8 cellular contexts compared by ENCODE assay signal in the genomic region with DNA sequence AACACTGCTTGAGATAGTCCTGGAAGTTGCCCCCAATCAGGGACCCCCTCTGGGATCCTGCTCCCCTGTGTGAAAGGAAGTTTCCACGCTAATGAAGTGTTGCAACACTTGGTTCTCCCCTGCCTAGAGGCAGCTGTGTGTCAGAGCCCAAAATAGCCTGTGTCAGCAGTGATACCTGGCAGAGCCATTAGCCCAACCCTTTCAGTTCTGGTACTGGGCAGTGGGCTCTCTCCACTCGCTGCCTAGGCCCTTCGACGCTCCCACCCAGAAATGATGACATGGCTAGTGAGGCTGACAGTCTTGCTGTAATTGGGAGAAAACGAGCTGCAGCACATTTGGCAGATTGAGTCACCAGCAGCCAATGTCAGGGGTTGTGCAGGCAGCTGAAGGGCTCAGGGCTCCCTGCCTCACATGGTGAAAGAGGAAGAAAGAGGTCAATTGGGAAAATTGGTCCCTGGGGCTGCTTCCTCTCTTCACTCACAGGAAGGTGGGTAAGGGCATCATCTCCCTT. TPM values are rescaled to one million over a fixed set of nuclear protein-coding genes. Genes with fewer than 3 reads are reported as not detected.
DNase-seq lines count a peak whose midpoint lies in the region; ATAC-seq and TF ChIP-seq lines count a peak whose summit lies in the region.

No MANE protein-coding gene starts in this region.

- no peaks in the 10 kb centered on the region for H3K27me3 ChIP-seq in thoracic aorta (replicated peaks; ENCODE audit: insufficient read depth)

- ATAC-seq in activated CD8-positive, alpha-beta T cell treated with anti-CD3 and anti-CD28 coated beads for 36 hours, result no peak
- ATAC-seq in left ventricle myocardium superior, result peak; percentile 66
- ATAC-seq in thoracic aorta (ENCODE audit: insufficient number of reproducible peaks, low FRiP score, low read depth), result no peak
- ATAC-seq in GM21423 (IDR thresholded peaks at IDR 0.05; ENCODE audit: unreplicated experiment), result no peak

- intact Hi-C loops in activated CD8-positive, alpha-beta T cell treated with anti-CD3 and anti-CD28 coated beads for 36 hours (cut with micrococcal nuclease), result no loop called here
- intact Hi-C loops in left ventricle myocardium superior (cut with micrococcal nuclease), result no loop called here

- TF ChIP-seq CTCF in activated CD8-positive, alpha-beta T cell treated with anti-CD3 and anti-CD28 coated beads for 36 hours (IDR thresholded peaks at IDR 0.05), result no peak
- no peak for TF ChIP-seq CTCF in thoracic aorta (IDR thresholded peaks at IDR 0.05)

- peak overlapping the region; percentile 94 for H3K4me3 Mint-ChIP-seq in T-helper 2 cell treated with Interferon-gamma antibody and Interleukin-4, amounts not matched to agents 5 μg/mL and 100 μg/mL, for 36 hours
- H3K4me3 Mint-ChIP-seq in activated CD8-positive, alpha-beta T cell treated with anti-CD3 and anti-CD28 coated beads for 36 hours, result peak overlapping the region; percentile 95

- CTCF ChIA-PET in activated CD8-positive, alpha-beta T cell treated with anti-CD3 and anti-CD28 coated beads for 36 hours (lab: Charles Lee), result interaction anchor here (1.0 to 3.7 kb wide), 8 partner anchors 10 to 135 kb away, joined by 3 to 28 read pairs (median 4); partner anchors contain the start of genes LBHD1, STX5, TMEM179B and UQCC3

- H3K4me3 ChIP-seq in thoracic aorta, result peak overlapping the region; percentile 98

- peaks cover 20% of the 10 kb centered on the region for H3K4me1 Mint-ChIP-seq in T-helper 2 cell treated with Interferon-gamma antibody and Interleukin-4, amounts not matched to agents 5 μg/mL and 100 μg/mL, for 36 hours (ENCODE audit: low read depth)
- H3K4me1 Mint-ChIP-seq in activated CD8-positive, alpha-beta T cell treated with anti-CD3 and anti-CD28 coated beads for 36 hours (ENCODE audit: low read depth), result peaks cover 33% of the 10 kb centered on the region

- peak overlapping the region; percentile 99 for H3K27ac Mint-ChIP-seq in T-helper 2 cell treated with Interferon-gamma antibody and Interleukin-4, amounts not matched to agents 5 μg/mL and 100 μg/mL, for 36 hours
- H3K27ac Mint-ChIP-seq in activated CD8-positive, alpha-beta T cell treated with anti-CD3 and anti-CD28 coated beads for 36 hours, result peak overlapping the region; percentile 98

- peaks cover 14% of the 10 kb centered on the region for H3K36me3 ChIP-seq in thoracic aorta

- H3K27me3 Mint-ChIP-seq in T-helper 2 cell treated with Interferon-gamma antibody and Interleukin-4, amounts not matched to agents 5 μg/mL and 100 μg/mL, for 36 hours (ENCODE audit: low read depth), result no peaks in the 10 kb centered on the region
- no peaks in the 10 kb centered on the region for H3K27me3 Mint-ChIP-seq in activated CD8-positive, alpha-beta T cell treated with anti-CD3 and anti-CD28 coated beads for 36 hours

- no peaks in the 10 kb centered on the region for H3K9me3 ChIP-seq in thoracic aorta

- peak overlapping the region; percentile 86 to 94 for H3K27ac ChIP-seq in thoracic aorta

- DNase-seq in T-helper 2 cell treated with Interferon-gamma antibody and Interleukin-4, amounts not matched to agents 5 μg/mL and 100 μg/mL, for 36 hours (ENCODE audit: low spot score), result no peak
- DNase-seq in T-helper 2 cell, result no peak
- no peak for DNase-seq in activated CD8-positive, alpha-beta T cell treated with anti-CD3 and anti-CD28 coated beads for 36 hours
- DNase-seq in left ventricle myocardium superior, result no peak
- DNase-seq in thoracic aorta (ENCODE audit: low spot score), result no peak
- DNase-seq in NCI-H1694 (lab: John Stamatoyannopoulos, UW), result no peak
- no peak for DNase-seq in mucosa of gallbladder (ENCODE audit: low spot score)

- POLR2A ChIA-PET in activated CD8-positive, alpha-beta T cell treated with anti-CD3 and anti-CD28 coated beads for 36 hours (lab: Charles Lee), result interaction anchor here (0.6 to 9.6 kb wide), 23 partner anchors 8 to 135 kb away, joined by 3 to 228 read pairs (median 7); partner anchors contain the start of genes LBHD1, SLC3A2, STX5 and TEX54

- no peaks in the 10 kb centered on the region for H3K9me3 Mint-ChIP-seq in T-helper 2 cell treated with Interferon-gamma antibody and Interleukin-4, amounts not matched to agents 5 μg/mL and 100 μg/mL, for 36 hours
- no peaks in the 10 kb centered on the region for H3K9me3 Mint-ChIP-seq in activated CD8-positive, alpha-beta T cell treated with anti-CD3 and anti-CD28 coated beads for 36 hours

- H3K4me1 ChIP-seq in thoracic aorta (ENCODE audit: control insufficient read depth in 1 of 2, low read depth in 2 of 2), result peaks cover 13 to 28% of the 10 kb centered on the region in 2 donors

- H3K36me3 Mint-ChIP-seq in T-helper 2 cell treated with Interferon-gamma antibody and Interleukin-4, amounts not matched to agents 5 μg/mL and 100 μg/mL, for 36 hours (ENCODE audit: low read depth), result peaks cover 31% of the 10 kb centered on the region
- peaks cover 29% of the 10 kb centered on the region for H3K36me3 Mint-ChIP-seq in activated CD8-positive, alpha-beta T cell treated with anti-CD3 and anti-CD28 coated beads for 36 hours (ENCODE audit: low read depth)

RNA-seq across cellular contexts. Expression of gene NXF1, which starts 1.4 kb away (rescaled TPM):
- total RNA-seq in activated CD8-positive, alpha-beta T cell treated with anti-CD3 and anti-CD28 coated beads for 36 hours, result 10 to 100 TPM; 80.9 to 90.0 TPM
- total RNA-seq in left ventricle myocardium superior, result 49.6 TPM
- total RNA-seq in thoracic aorta, result 100 to 1,000 TPM in 1 of 2 donors, 10 to 100 TPM in 1; 82.9 to 109 TPM
- 85.7 TPM for total RNA-seq in mucosa of gallbladder

RNA-seq across cellular contexts. Expression of gene TMEM223, which starts 14.9 kb away (rescaled TPM):
- total RNA-seq in activated CD8-positive, alpha-beta T cell treated with anti-CD3 and anti-CD28 coated beads for 36 hours, result 10 to 100 TPM; 12.3 to 12.7 TPM
- total RNA-seq in left ventricle myocardium superior (21.7 TPM), thoracic aorta (10 to 100 TPM; 11.1 to 30.2 TPM), mucosa of gallbladder (19.9 TPM)

RNA-seq across cellular contexts. Expression of gene TMEM179B, which starts 19.5 kb away (rescaled TPM):
- 10 to 100 TPM; 18.6 to 19.5 TPM for total RNA-seq in activated CD8-positive, alpha-beta T cell treated with anti-CD3 and anti-CD28 coated beads for 36 hours
- 16.9 TPM for total RNA-seq in left ventricle myocardium superior
- total RNA-seq in thoracic aorta, result 10 to 100 TPM; 45.6 to 70.8 TPM
- total RNA-seq in mucosa of gallbladder, result 67.8 TPM

RNA-seq across cellular contexts. Expression of gene STX5, which starts 25.2 kb away (rescaled TPM):
- total RNA-seq in activated CD8-positive, alpha-beta T cell treated with anti-CD3 and anti-CD28 coated beads for 36 hours, result 10 to 100 TPM; 22.0 to 22.8 TPM
- total RNA-seq in left ventricle myocardium superior (19.5 TPM), thoracic aorta (10 to 100 TPM; 32.0 to 46.8 TPM), mucosa of gallbladder (48.8 TPM)

RNA-seq across cellular contexts. Expression of gene TEX54, which starts 26.0 kb away (rescaled TPM):
- total RNA-seq in activated CD8-positive, alpha-beta T cell treated with anti-CD3 and anti-CD28 coated beads for 36 hours, result not detected
- total RNA-seq in left ventricle myocardium superior (not detected), thoracic aorta (not detected), mucosa of gallbladder (not detected)
